ENCODE assay signal across 1 cellular context in the genomic region with DNA sequence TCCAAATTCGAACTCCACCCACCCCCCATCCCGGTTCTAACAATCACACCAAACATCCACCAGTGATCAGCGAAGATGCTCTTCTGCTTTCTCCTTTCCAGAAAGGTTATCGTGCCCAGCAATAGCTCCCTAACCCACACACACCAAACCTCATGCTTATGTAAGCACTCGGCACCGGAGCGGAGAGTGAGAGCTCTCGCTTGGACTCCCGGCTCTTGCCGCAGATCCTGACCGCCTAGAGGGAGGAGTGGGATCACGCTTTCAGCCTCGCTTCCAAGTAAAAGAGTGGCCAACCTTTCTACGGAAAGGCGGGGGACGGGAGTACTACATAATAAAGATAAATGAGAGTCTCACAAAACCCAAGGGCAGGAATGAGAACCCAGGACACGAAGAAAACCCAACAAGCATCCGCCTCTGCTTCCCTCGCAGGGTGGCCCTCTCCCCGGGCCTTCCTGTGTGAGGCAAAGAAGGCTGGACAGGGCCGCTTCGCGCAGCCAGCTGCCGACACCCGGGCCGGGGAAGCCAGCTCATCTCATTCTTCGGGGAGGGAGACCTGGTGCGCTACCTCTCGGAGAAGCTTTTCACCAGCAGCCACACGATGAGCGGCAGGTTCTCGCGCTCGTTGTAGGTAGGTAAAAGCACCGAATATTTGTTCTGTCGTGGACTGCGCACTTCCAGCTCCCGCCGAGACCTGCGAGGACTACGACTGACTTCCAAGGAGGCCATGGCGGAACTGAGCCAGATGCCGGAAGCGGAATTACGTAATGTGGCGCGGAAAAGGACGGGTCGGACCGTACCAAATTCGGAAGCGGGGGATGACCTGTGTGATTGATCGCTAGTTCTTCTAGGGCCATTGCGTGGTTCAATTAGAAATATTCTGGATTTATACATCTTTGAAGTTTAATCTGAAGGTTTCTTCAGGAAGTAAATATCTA.
TF ChIP-seq lines count a peak whose summit lies in the region.

A gene (minus strand): TSS at position 735 of the 935 bp plus-strand sequence. CDS start 9 bp downstream, at position 726.

TF ChIP-seq in K562, 482 proteins besides CTCF, POLR2A, EP300 and RAD21 (continued from another document):
- TF ChIP-seq, protein P1, sequence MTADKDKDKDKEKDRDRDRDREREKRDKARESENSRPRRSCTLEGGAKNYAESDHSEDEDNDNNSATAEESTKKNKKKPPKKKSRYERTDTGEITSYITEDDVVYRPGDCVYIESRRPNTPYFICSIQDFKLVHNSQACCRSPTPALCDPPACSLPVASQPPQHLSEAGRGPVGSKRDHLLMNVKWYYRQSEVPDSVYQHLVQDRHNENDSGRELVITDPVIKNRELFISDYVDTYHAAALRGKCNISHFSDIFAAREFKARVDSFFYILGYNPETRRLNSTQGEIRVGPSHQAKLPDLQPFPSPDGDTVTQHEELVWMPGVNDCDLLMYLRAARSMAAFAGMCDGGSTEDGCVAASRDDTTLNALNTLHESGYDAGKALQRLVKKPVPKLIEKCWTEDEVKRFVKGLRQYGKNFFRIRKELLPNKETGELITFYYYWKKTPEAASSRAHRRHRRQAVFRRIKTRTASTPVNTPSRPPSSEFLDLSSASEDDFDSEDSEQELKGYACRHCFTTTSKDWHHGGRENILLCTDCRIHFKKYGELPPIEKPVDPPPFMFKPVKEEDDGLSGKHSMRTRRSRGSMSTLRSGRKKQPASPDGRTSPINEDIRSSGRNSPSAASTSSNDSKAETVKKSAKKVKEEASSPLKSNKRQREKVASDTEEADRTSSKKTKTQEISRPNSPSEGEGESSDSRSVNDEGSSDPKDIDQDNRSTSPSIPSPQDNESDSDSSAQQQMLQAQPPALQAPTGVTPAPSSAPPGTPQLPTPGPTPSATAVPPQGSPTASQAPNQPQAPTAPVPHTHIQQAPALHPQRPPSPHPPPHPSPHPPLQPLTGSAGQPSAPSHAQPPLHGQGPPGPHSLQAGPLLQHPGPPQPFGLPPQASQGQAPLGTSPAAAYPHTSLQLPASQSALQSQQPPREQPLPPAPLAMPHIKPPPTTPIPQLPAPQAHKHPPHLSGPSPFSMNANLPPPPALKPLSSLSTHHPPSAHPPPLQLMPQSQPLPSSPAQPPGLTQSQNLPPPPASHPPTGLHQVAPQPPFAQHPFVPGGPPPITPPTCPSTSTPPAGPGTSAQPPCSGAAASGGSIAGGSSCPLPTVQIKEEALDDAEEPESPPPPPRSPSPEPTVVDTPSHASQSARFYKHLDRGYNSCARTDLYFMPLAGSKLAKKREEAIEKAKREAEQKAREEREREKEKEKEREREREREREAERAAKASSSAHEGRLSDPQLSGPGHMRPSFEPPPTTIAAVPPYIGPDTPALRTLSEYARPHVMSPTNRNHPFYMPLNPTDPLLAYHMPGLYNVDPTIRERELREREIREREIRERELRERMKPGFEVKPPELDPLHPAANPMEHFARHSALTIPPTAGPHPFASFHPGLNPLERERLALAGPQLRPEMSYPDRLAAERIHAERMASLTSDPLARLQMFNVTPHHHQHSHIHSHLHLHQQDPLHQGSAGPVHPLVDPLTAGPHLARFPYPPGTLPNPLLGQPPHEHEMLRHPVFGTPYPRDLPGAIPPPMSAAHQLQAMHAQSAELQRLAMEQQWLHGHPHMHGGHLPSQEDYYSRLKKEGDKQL (CRISPR knock-in tag; IDR thresholded peaks at IDR 0.05; ENCODE audit: borderline replicate concordance), result peak; percentile 37; the same call in 1 of the 2 replicates
- TF ChIP-seq ZZZ3 (IDR thresholded peaks at IDR 0.05) (no peak), ZNF408 (CRISPR knock-in tag; IDR thresholded peaks at IDR 0.05; ENCODE audit: low read depth) (no peak), PTTG1 (tag; IDR thresholded peaks at IDR 0.05; ENCODE audit: low read depth) (no peak), BRD9 (IDR thresholded peaks at IDR 0.05; ENCODE audit: low read depth, partially characterized antibody) (no peak), L3MBTL2 (IDR thresholded peaks at IDR 0.05) (no peak; the same call in 1 of the 2 replicates), BMI1 (IDR thresholded peaks at IDR 0.05; ENCODE audit: low read length) (no peak), ATF1 (CRISPR knock-in tag; IDR thresholded peaks at IDR 0.05) (no peak), ATF1 (tag; IDR thresholded peaks at IDR 0.05) (peak; percentile 98)
- TF ChIP-seq, protein P2, sequence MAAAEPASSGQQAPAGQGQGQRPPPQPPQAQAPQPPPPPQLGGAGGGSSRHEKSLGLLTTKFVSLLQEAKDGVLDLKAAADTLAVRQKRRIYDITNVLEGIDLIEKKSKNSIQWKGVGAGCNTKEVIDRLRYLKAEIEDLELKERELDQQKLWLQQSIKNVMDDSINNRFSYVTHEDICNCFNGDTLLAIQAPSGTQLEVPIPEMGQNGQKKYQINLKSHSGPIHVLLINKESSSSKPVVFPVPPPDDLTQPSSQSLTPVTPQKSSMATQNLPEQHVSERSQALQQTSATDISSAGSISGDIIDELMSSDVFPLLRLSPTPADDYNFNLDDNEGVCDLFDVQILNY (CRISPR knock-in tag; IDR thresholded peaks at IDR 0.05), result no peak
